Comparison of ENCODE assay signal across 16 cellular contexts in genomic region chr16:89261691-89262563, GRCh38. TPM values are rescaled to one million over a fixed set of nuclear protein-coding genes. Genes with fewer than 3 reads are reported as not detected.
A peak's percentile ranks its signal among the peaks of the same experiment; 100 is the strongest.
DNase-seq lines count a peak whose midpoint lies in the region; ATAC-seq and TF ChIP-seq lines count a peak whose summit lies in the region.
"Had no signal": no experiment of that assay in that cellular context is flagged by ENCODE, and none has a peak within 500 bp of the region (broad histone marks: within the 10 kb centered on the region; RNA-seq: fewer than 3 reads in every experiment).

No MANE protein-coding gene starts in this region.

- peaks cover 20% of the 10 kb centered on the region for H3K9me3 Mint-ChIP-seq in glutamatergic neuron (ENCODE audit: unreplicated experiment)
- peaks cover 0 to 7% (median 0%) of the 10 kb centered on the region in 11 donors for H3K9me3 Mint-ChIP-seq in naive thymus-derived CD4-positive, alpha-beta T cell
- H3K9me3 Mint-ChIP-seq: activated T-cell treated with anti-CD3 and anti-CD28 coated beads, Interleukin-2, amount 50 U/mL, for 72 hours; central memory CD8-positive, alpha-beta T cell had no signal

- peaks cover 23 to 43% (median 28%) of the 10 kb centered on the region in 10 experiments for H3K4me1 ChIP-seq in BLaER1 treated with 17β-estradiol and CSF1 and Interleukin-3, amounts not matched to agents 10 nM and 100 nM
- no peaks in the 10 kb centered on the region for H3K4me1 ChIP-seq in IMR-90 (ENCODE audit: control insufficient read depth, insufficient read depth, low read length)
- no peaks in the 10 kb centered on the region for H3K4me1 ChIP-seq in fibroblast of lung (ENCODE audit: control insufficient read depth, extremely low read depth, insufficient read depth, low read length)
- H3K4me1 ChIP-seq in naive thymus-derived CD4-positive, alpha-beta T cell (ENCODE audit: control insufficient read depth in 2 of 2, insufficient read depth in 2 of 2, low read length in 2 of 2) = peaks cover 5 to 6% of the 10 kb centered on the region in 2 donors

- peaks cover 17 to 51% (median 34%) of the 10 kb centered on the region in 11 experiments for H3K9me3 ChIP-seq in BLaER1 treated with 17β-estradiol and CSF1 and Interleukin-3, amounts not matched to agents 10 nM and 100 nM (replicated peaks in 1 of 11)
- H3K9me3 ChIP-seq in IMR-90 (ENCODE audit: control insufficient read depth, insufficient read depth, low read length) (no peaks in the 10 kb centered on the region), fibroblast of lung (ENCODE audit: control insufficient read depth, insufficient read depth, low read depth, low read length) (no peaks in the 10 kb centered on the region)
- peaks cover 0 to 6% (median 0%) of the 10 kb centered on the region in 3 experiments for H3K9me3 ChIP-seq in naive thymus-derived CD4-positive, alpha-beta T cell (ENCODE audit: control insufficient read depth in 2 of 3, low read length in 3 of 3)
- H3K9me3 ChIP-seq: neutrophil had no signal

- no peak overlapping the region for H4K91ac ChIP-seq in IMR-90 (ENCODE audit: insufficient read depth, low read depth, low read length)

- intact Hi-C loops in IMR-90 (cut with micrococcal nuclease) = no loop called here
- intact Hi-C loops in naive thymus-derived CD4-positive, alpha-beta T cell (cut with micrococcal nuclease) = no loop called here

- no peak overlapping the region for H3K4ac ChIP-seq in IMR-90 (ENCODE audit: low read depth, low read length)

- H3K4me1 Mint-ChIP-seq in glutamatergic neuron (ENCODE audit: low read depth, unreplicated experiment) = peaks cover 5% of the 10 kb centered on the region
- peaks cover 7 to 16% (median 12%) of the 10 kb centered on the region in 7 donors for H3K4me1 Mint-ChIP-seq in naive thymus-derived CD4-positive, alpha-beta T cell

- dilution Hi-C loops in IMR-90 (cut with HindIII; ENCODE audit: low sequenced_read_pairs, unreplicated experiment) = no loop called here

- peak overlapping the region in 3 of 10 experiments; percentile 0 to 16 (median 8); a peak in 4 of 20 replicates for H3K4me3 ChIP-seq in BLaER1 treated with 17β-estradiol and CSF1 and Interleukin-3, amounts not matched to agents 10 nM and 100 nM
- H3K4me3 ChIP-seq in IMR-90 (ENCODE audit: insufficient read depth, low read depth, low read length) (no peak overlapping the region), fibroblast of lung (replicated peaks in 1 of 4; ENCODE audit: control extremely low read depth in 1 of 4, insufficient read depth in 1 of 4, low read depth in 3 of 4, low read length in 4 of 4) (peak overlapping the region in 1 of 4 experiments; percentile 44)
- H3K4me3 ChIP-seq in naive thymus-derived CD4-positive, alpha-beta T cell (ENCODE audit: low read length) = no peak overlapping the region

- in situ Hi-C loops in IMR-90 (cut with MboI; ENCODE audit: low sequenced_read_pairs) = no loop called here

- H4K5ac ChIP-seq in IMR-90 (ENCODE audit: low read depth, low read length) = no peak overlapping the region

- peaks cover 23 to 43% (median 38%) of the 10 kb centered on the region in 11 experiments for H3K36me3 ChIP-seq in BLaER1 treated with 17β-estradiol and CSF1 and Interleukin-3, amounts not matched to agents 10 nM and 100 nM
- H3K36me3 ChIP-seq in IMR-90 (ENCODE audit: control insufficient read depth, insufficient read depth, low read length) = peaks cover 26% of the 10 kb centered on the region; the same call in 1 of the 2 replicates
- peaks cover 11% of the 10 kb centered on the region for H3K36me3 ChIP-seq in fibroblast of lung (ENCODE audit: control insufficient read depth, insufficient read depth, low read length)
- peaks cover 0 to 19% (median 0%) of the 10 kb centered on the region in 3 experiments for H3K36me3 ChIP-seq in naive thymus-derived CD4-positive, alpha-beta T cell (ENCODE audit: control insufficient read depth in 2 of 3, insufficient read depth in 3 of 3, low read length in 3 of 3)
- H3K36me3 ChIP-seq: WERI-Rb-1 had no signal

- TF ChIP-seq POLR2A in IMR-90 (IDR thresholded peaks at IDR 0.05; ENCODE audit: low read depth, low read length) = no peak

- CTCF ChIA-PET in IMR-90 (lab: Yijun Ruan, JAX) = no interaction called here
- CTCF ChIA-PET in naive thymus-derived CD4-positive, alpha-beta T cell (lab: Charles Lee) = no interaction called here

- TF ChIP-seq CTCF in IMR-90 (conservative IDR thresholded peaks at IDR 0.05; ENCODE audit: low read depth, low read length) (no peak), fibroblast of lung (conservative IDR thresholded peaks at IDR 0.05 in 1 of 2, IDR thresholded peaks at IDR 0.05 in 1 of 2; ENCODE audit: low read depth in 1 of 2, low read length in 2 of 2) (no peak), glutamatergic neuron (IDR thresholded peaks at IDR 0.05; ENCODE audit: partially characterized antibody, unreplicated experiment) (no peak)

- H3K27me3 Mint-ChIP-seq in glutamatergic neuron (ENCODE audit: unreplicated experiment) = peaks cover 11% of the 10 kb centered on the region
- peaks cover 9 to 18% (median 10%) of the 10 kb centered on the region in 5 donors for H3K27me3 Mint-ChIP-seq in naive thymus-derived CD4-positive, alpha-beta T cell

- H2AK5ac ChIP-seq in IMR-90 (ENCODE audit: low read depth, low read length) = no peak overlapping the region

- H2AFZ ChIP-seq in IMR-90 (replicated peaks; ENCODE audit: low read length, poor library complexity) (peak overlapping the region; percentile 72), fibroblast of lung (ENCODE audit: low read length) (peak overlapping the region; percentile 6)

- no peak for TF ChIP-seq RAD21 in IMR-90 (IDR thresholded peaks at IDR 0.05; ENCODE audit: low read length)

- H3K36me3 Mint-ChIP-seq in glutamatergic neuron (ENCODE audit: unreplicated experiment) = peaks cover 6% of the 10 kb centered on the region
- peaks cover 0 to under 1% (median 0%) of the 10 kb centered on the region in 5 donors for H3K36me3 Mint-ChIP-seq in naive thymus-derived CD4-positive, alpha-beta T cell

- H3K56ac ChIP-seq in IMR-90 (ENCODE audit: extremely low read depth, insufficient read depth, low read length) = no peak overlapping the region; the same call in 1 of the 2 replicates

- 0 out of 2 replicates have a peak, but pooled peaks cover 4% of the 10 kb centered on the region for H3K9me1 ChIP-seq in IMR-90 (ENCODE audit: insufficient read depth, low read length)

- POLR2A ChIA-PET in IMR-90 (lab: Charles Lee; ENCODE audit: unreplicated experiment) = no interaction called here
- POLR2A ChIA-PET in naive thymus-derived CD4-positive, alpha-beta T cell (lab: Charles Lee) = no interaction called here

- no peaks in the 10 kb centered on the region for H3K79me2 ChIP-seq in fibroblast of lung (ENCODE audit: control insufficient read depth, insufficient read depth, low read length)

- peaks cover 26 to 33% (median 27%) of the 10 kb centered on the region in 11 experiments for H3K27me3 ChIP-seq in BLaER1 treated with 17β-estradiol and CSF1 and Interleukin-3, amounts not matched to agents 10 nM and 100 nM
- H3K27me3 ChIP-seq in IMR-90 (ENCODE audit: control insufficient read depth, insufficient read depth, low read length) (no peaks in the 10 kb centered on the region), fibroblast of lung (ENCODE audit: control insufficient read depth, insufficient read depth, low read length) (no peaks in the 10 kb centered on the region)
- peaks cover 0 to 4% of the 10 kb centered on the region in 2 donors for H3K27me3 ChIP-seq in naive thymus-derived CD4-positive, alpha-beta T cell (ENCODE audit: control insufficient read depth in 2 of 2, insufficient read depth in 2 of 2, low read length in 2 of 2)

- ATAC-seq in IMR-90 (ENCODE audit: low read depth) (peak; percentile 10), GM21717 (IDR thresholded peaks at IDR 0.05; ENCODE audit: unreplicated experiment) (no peak)
- no peak for ATAC-seq in naive thymus-derived CD4-positive, alpha-beta T cell
- ATAC-seq: stimulated activated memory B cell treated with anti-CD40 and anti-IgM and Interleukin-4, amounts not matched to agents 10 μg/mL and 1 μg/mL and 100 μg/mL, for 72 hours had no signal

- peak overlapping the region; percentile 55 for H2AK9ac ChIP-seq in IMR-90 (replicated peaks; ENCODE audit: low read depth, low read length, poor library complexity)

- peaks cover 4 to 11% of the 10 kb centered on the region in 2 experiments; a peak in 3 of 4 replicates for H3K79me1 ChIP-seq in IMR-90 (ENCODE audit: low read depth in 1 of 2, low read length in 2 of 2)

- peak overlapping the region; percentile 10 to 70 (median 47); a peak in 18 of 22 replicates for H3K9ac ChIP-seq in BLaER1 treated with 17β-estradiol and CSF1 and Interleukin-3, amounts not matched to agents 10 nM and 100 nM
- no peak overlapping the region for H3K9ac ChIP-seq in IMR-90 (ENCODE audit: low read depth, low read length)
- no peak overlapping the region for H3K9ac ChIP-seq in fibroblast of lung (ENCODE audit: insufficient read depth, low read length)

- H3K18ac ChIP-seq in IMR-90 (ENCODE audit: low read depth, low read length) = no peak overlapping the region

- no peak overlapping the region for H2BK5ac ChIP-seq in IMR-90 (ENCODE audit: low read depth, low read length, poor library complexity, severe bottlenecking)

- H3K14ac ChIP-seq in IMR-90 (replicated peaks; ENCODE audit: low read depth, low read length) = no peak overlapping the region

- peak overlapping the region in 7 of 11 experiments; percentile 3 to 46 (median 28); a peak in 12 of 22 replicates for H3K27ac ChIP-seq in BLaER1 treated with 17β-estradiol and CSF1 and Interleukin-3, amounts not matched to agents 10 nM and 100 nM
- H3K27ac ChIP-seq in IMR-90 (ENCODE audit: insufficient read depth, low read length) (no peak overlapping the region), fibroblast of lung (ENCODE audit: insufficient read depth, low read length) (no peak overlapping the region)
- no peak overlapping the region for H3K27ac ChIP-seq in naive thymus-derived CD4-positive, alpha-beta T cell (ENCODE audit: low read depth, low read length)
- H3K27ac ChIP-seq: neutrophil, WERI-Rb-1 had no signal

- H4K8ac ChIP-seq in IMR-90 (ENCODE audit: low read depth in 2 of 2, low read length in 2 of 2) = 0 out of 4 replicates have a peak overlapping the region, but pooled peaks of 1 of the 2 experiments have one; percentile 5

- H3K4me3 Mint-ChIP-seq in glutamatergic neuron (ENCODE audit: unreplicated experiment) = no peak overlapping the region
- H3K4me3 Mint-ChIP-seq in naive thymus-derived CD4-positive, alpha-beta T cell = peak overlapping the region in 1 of 10 donors; percentile 35
- H3K4me3 Mint-ChIP-seq: activated T-cell treated with anti-CD3 and anti-CD28 coated beads, Interleukin-2, amount 50 U/mL, for 72 hours; central memory CD8-positive, alpha-beta T cell; stimulated activated memory B cell treated with anti-CD40 and anti-IgM and Interleukin-4, amounts not matched to agents 10 μg/mL and 1 μg/mL and 100 μg/mL, for 72 hours had no signal

- no peak overlapping the region for H3K27ac Mint-ChIP-seq in glutamatergic neuron (ENCODE audit: unreplicated experiment)
- H3K27ac Mint-ChIP-seq in naive thymus-derived CD4-positive, alpha-beta T cell = peak overlapping the region in 4 of 9 donors; percentile 41 to 85 (median 64)
- H3K27ac Mint-ChIP-seq: stimulated activated memory B cell treated with anti-CD40 and anti-IgM and Interleukin-4, amounts not matched to agents 10 μg/mL and 1 μg/mL and 100 μg/mL, for 72 hours had no signal

- 87% methylated on average over 17 of the region's 30 CpGs; no CpG with 5 or more reads in 1 of the 2 experiments for WGBS in IMR-90 (ENCODE audit: extremely low coverage in 2 of 2, insufficient read length in 1 of 2), 2 experiments

- no TSS peak for BruUV-seq in IMR-90 (replicated peaks; lab: Mats Ljungman, UMichigan)

- H2BK120ac ChIP-seq in IMR-90 (ENCODE audit: low read depth, low read length) = no peak overlapping the region

- H3K4me2 ChIP-seq in BLaER1 treated with 17β-estradiol and CSF1 and Interleukin-3, amounts not matched to agents 10 nM and 100 nM = peak overlapping the region; percentile 52 to 86 (median 69)
- no peak overlapping the region for H3K4me2 ChIP-seq in IMR-90 (ENCODE audit: low read depth, low read length)
- peak overlapping the region; percentile 61 for H3K4me2 ChIP-seq in fibroblast of lung (ENCODE audit: extremely low read depth, insufficient read depth, low read length)

- no peak overlapping the region for H3K23ac ChIP-seq in IMR-90 (ENCODE audit: low read depth, low read length)

- H2BK15ac ChIP-seq in IMR-90 (ENCODE audit: low read depth, low read length) = no peak overlapping the region

- H4K20me1 ChIP-seq in BLaER1 treated with 17β-estradiol and CSF1 and Interleukin-3, amounts not matched to agents 10 nM and 100 nM = peaks cover 6 to 48% (median 23%) of the 10 kb centered on the region in 11 experiments; a peak in 20 of 22 replicates
- H4K20me1 ChIP-seq in IMR-90 (ENCODE audit: insufficient read depth, low read length) (peaks cover 5% of the 10 kb centered on the region; the same call in 1 of the 2 replicates), fibroblast of lung (ENCODE audit: control insufficient read depth, extremely low read depth, insufficient read depth, low read length) (no peaks in the 10 kb centered on the region)

- peak; percentile 13 for DNase-seq in IMR-90
- DNase-seq in fibroblast of lung (ENCODE audit: low read depth in 2 of 2) = peak in 1 of 2 donors; percentile 56
- DNase-seq in pons (ENCODE audit: low spot score) = peak; percentile 58
- DNase-seq in stimulated activated naive CD4-positive, alpha-beta T cell (lab: John Stamatoyannopoulos, UW) = no peak
- DNase-seq in glutamatergic neuron = no peak
- DNase-seq in naive thymus-derived CD4-positive, alpha-beta T cell = no peak
- DNase-seq: activated T-cell treated with anti-CD3 and anti-CD28 coated beads, Interleukin-2, amount 50 U/mL, for 72 hours; DMS79 treated with DMSO at 0.1 percent for 48 hours; NCI-H2227 treated with DMSO at 0.1 percent for 48 hours; stimulated activated CD4-positive, alpha-beta T cell treated with anti-CD3 and anti-CD28 coated beads, Interleukin-1b, Interleukin-23, amount 100 ng/mL, for 48 hours; WERI-Rb-1 had no signal

- no peak overlapping the region for H2BK20ac ChIP-seq in IMR-90 (ENCODE audit: low read depth, low read length)

RNA-seq across cellular contexts. Expression of gene ZNF778, which starts 44.4 kb away (rescaled TPM):
- total RNA-seq in IMR-90 (2012; rRNA removed) (8.3 and 9.9 TPM in 2 replicates), fibroblast of lung (7.4 and 9.4 TPM in 2 replicates), glutamatergic neuron (ENCODE audit: unreplicated experiment) (36.2 TPM)
- polyA plus RNA-seq in IMR-90 (2012; rRNA removed) (4.1 and 5.6 TPM in 2 replicates), fibroblast of lung (4.3 and 4.9 TPM in 2 replicates)
- 1.6 and 2.1 TPM in 2 replicates for polyA plus RNA-seq in IMR-90 (2012; cell fraction: cytosol; rRNA removed)
- 10.5 and 11.8 TPM in 2 replicates for polyA plus RNA-seq in IMR-90 (2012; cell fraction: nucleus; rRNA removed; ENCODE audit: low replicate concordance)
- polyA plus RNA-seq in fibroblast of lung (2012) = 3.2 and 3.6 TPM in 2 replicates
- 8.4 and 9.2 TPM in 2 replicates for polyA minus RNA-seq in fibroblast of lung (ENCODE audit: low replicate concordance)
- total RNA-seq in naive thymus-derived CD4-positive, alpha-beta T cell = 10 to 100 TPM in 2 of 5 experiments, 1 to 10 TPM in 3; 6.0 to 13.5 (median 6.5) TPM
- polyA plus RNA-seq in naive thymus-derived CD4-positive, alpha-beta T cell = 1 to 10 TPM; 4.0 to 6.8 TPM

Comparison
In these comparisons a context has a peak if more than half of its experiments do, and no peak if none do; other contexts are left out.
1. H3K27ac ChIP-seq: peak in BLaER1 treated with 17β-estradiol and CSF1 and Interleukin-3, amounts not matched to agents 10 nM and 100 nM (7 of 11); none in IMR-90 (single experiment), fibroblast of lung (single experiment) and naive thymus-derived CD4-positive, alpha-beta T cell (single experiment).
2. H3K9ac ChIP-seq: peak in BLaER1 treated with 17β-estradiol and CSF1 and Interleukin-3, amounts not matched to agents 10 nM and 100 nM (11 of 11); none in IMR-90 (single experiment) and fibroblast of lung (single experiment).
3. DNase-seq: peak in IMR-90 (single experiment) and pons (single experiment); none in stimulated activated naive CD4-positive, alpha-beta T cell (0 of 6), glutamatergic neuron (single experiment) and naive thymus-derived CD4-positive, alpha-beta T cell (0 of 9).